ENCODE assay signal across 13 cellular contexts in genomic region chr2:68193774-68194372, GRCh38. TPM values are rescaled to one million over a fixed set of nuclear protein-coding genes. Genes with fewer than 3 reads are reported as not detected.
DNase-seq lines count a peak whose midpoint lies in the region; ATAC-seq, FAIRE-seq and TF ChIP-seq lines count a peak whose summit lies in the region.
"Had no signal": no experiment of that assay in that cellular context is flagged by ENCODE, and none has a peak within 500 bp of the region (broad histone marks: within the 10 kb centered on the region; RNA-seq: fewer than 3 reads in every experiment).

No MANE protein-coding gene starts in this region.

- peaks cover 10% of the 10 kb centered on the region for H3K4me1 ChIP-seq in HEK293 (ENCODE audit: control insufficient read depth, insufficient read depth, low read length)
- H3K4me1 ChIP-seq in K562 (replicated peaks in 1 of 2; ENCODE audit: control insufficient read depth in 2 of 2, insufficient read depth in 2 of 2, low read length in 2 of 2), result peaks cover 5 to 32% of the 10 kb centered on the region in 2 experiments
- peaks cover 7 to 8% of the 10 kb centered on the region in 2 donors for H3K4me1 ChIP-seq in kidney (ENCODE audit: control insufficient read depth in 1 of 2, insufficient read depth in 1 of 2, low read depth in 1 of 2, low read length in 2 of 2)

- H3K79me2 ChIP-seq in K562 (ENCODE audit: control insufficient read depth, insufficient read depth, low read length), result peaks cover 97% of the 10 kb centered on the region

- TF ChIP-seq EP300 in K562 (IDR thresholded peaks at IDR 0.05; ENCODE audit: low read length), result no peak

- TF ChIP-seq CTCF in HEK293 (tag by site-specific recombination; IDR thresholded peaks at IDR 0.05), result no peak
- no peak for TF ChIP-seq CTCF in K562 (IDR thresholded peaks at IDR 0.05 in 2 of 3, conservative IDR thresholded peaks at IDR 0.05 in 1 of 3; ENCODE audit: insufficient read depth in 2 of 3, low read depth in 1 of 3, low read length in 3 of 3)
- TF ChIP-seq CTCF in kidney (IDR thresholded peaks at IDR 0.05; ENCODE audit: borderline replicate concordance, extremely low read depth, insufficient read depth), result no peak

- BruUV-seq in K562 (replicated peaks; lab: Mats Ljungman, UMichigan), result no TSS peak

- intact Hi-C loops in K562 (cut with micrococcal nuclease), result no loop called here
- intact Hi-C loops in kidney (cut with DNase I), result no loop called here

- FAIRE-seq in K562 (lab: Jason Lieb, UNC), result no peak
- FAIRE-seq in kidney (lab: Jason Lieb, UNC), result peak; percentile 37

- H3K27me3 ChIP-seq in K562 (ENCODE audit: control insufficient read depth in 2 of 2, insufficient read depth in 2 of 2, low read length in 2 of 2), result no peaks in the 10 kb centered on the region
- H3K27me3 ChIP-seq: tibial nerve had no signal

- H3K27ac ChIP-seq in HEK293 (ENCODE audit: extremely low read depth, low read depth, low read length) (no peak overlapping the region), K562 (ENCODE audit: extremely low read depth, low read depth, low read length) (peak overlapping the region; percentile 64), kidney (ENCODE audit: low read depth in 2 of 2, low read length in 2 of 2) (no peak overlapping the region)
- H3K27ac ChIP-seq: WERI-Rb-1 had no signal

- no peak overlapping the region for H2AFZ ChIP-seq in K562 (ENCODE audit: low read depth, low read length)

- CTCF ChIA-PET in HEK293 (lab: Yijun Ruan, JAX), result interaction anchor here (0.8 to 7.0 kb wide), 6 partner anchors 9 to 98 kb away, joined by 3 to 57 read pairs (median 4); no protein-coding TSS in a partner anchor
- CTCF ChIA-PET in K562 (lab: Yijun Ruan, JAX; ENCODE audit: low intra/inter-chr PET ratio), result no interaction called here

- no peak for ATAC-seq in K562
- ATAC-seq in HG03432 (IDR thresholded peaks at IDR 0.05; ENCODE audit: unreplicated experiment), result no peak
- no peak for ATAC-seq in esophagus mucosa
- ATAC-seq: effector memory CD8-positive, alpha-beta T cell had no signal

- H3K4me2 ChIP-seq in K562 (ENCODE audit: insufficient read depth, low read length), result peak overlapping the region; percentile 38; the same call in 1 of the 2 replicates

- H3K9ac ChIP-seq in K562 (ENCODE audit: insufficient read depth in 1 of 2, low read depth in 2 of 2, low read length in 2 of 2), result peak overlapping the region in 1 of 2 experiments; percentile 1; a peak in 1 of 4 replicates
- no peak overlapping the region for H3K9ac ChIP-seq in kidney (ENCODE audit: low read length in 2 of 2)

- H3K9me3 ChIP-seq in HEK293 (ENCODE audit: control insufficient read depth, insufficient read depth, low read depth, low read length), result no peaks in the 10 kb centered on the region
- H3K9me3 ChIP-seq in K562 (replicated peaks; ENCODE audit: control insufficient read depth, insufficient read depth, low read depth, low read length), result no peaks in the 10 kb centered on the region
- H3K9me3 ChIP-seq in kidney (ENCODE audit: control insufficient read depth in 1 of 2, low read length in 2 of 2), result no peaks in the 10 kb centered on the region
- H3K9me3 ChIP-seq: tibial nerve had no signal

- no peaks in the 10 kb centered on the region for H3K36me3 ChIP-seq in HEK293 (ENCODE audit: control insufficient read depth in 2 of 2, insufficient read depth in 1 of 2, low read length in 2 of 2)
- peaks cover 5% of the 10 kb centered on the region for H3K36me3 ChIP-seq in K562 (ENCODE audit: control insufficient read depth, insufficient read depth, low read length)
- no peaks in the 10 kb centered on the region for H3K36me3 ChIP-seq in kidney (ENCODE audit: control insufficient read depth in 1 of 2, insufficient read depth in 2 of 2, low read length in 2 of 2)
- H3K36me3 ChIP-seq: tibial nerve, WERI-Rb-1 had no signal

- in situ Hi-C loops in ACHN (cut with HindIII; ENCODE audit: low pct_ligation_motif_present, low pct_unique_long_range_greater_than_20kb, low sequenced_read_pairs), result no loop called here
- in situ Hi-C loops in K562 (cut with MboI), result no loop called here

- no peak overlapping the region for H3K4me3 ChIP-seq in HEK293 (ENCODE audit: low read depth, low read length)
- H3K4me3 ChIP-seq in K562, result no peak overlapping the region
- H3K4me3 ChIP-seq in kidney (ENCODE audit: low read length in 2 of 2), result no peak overlapping the region
- H3K4me3 ChIP-seq: tibial nerve had no signal

- DNase-seq in ACHN (peak; percentile 39), K562 (ENCODE audit: extremely low read depth in 1 of 4, low spot score in 3 of 4) (peak in 1 of 4 experiments; percentile 16), kidney (no peak), T-helper 2 cell (no peak), NCI-H187 treated with DMSO at 0.1 percent for 48 hours (lab: John Stamatoyannopoulos, UW) (no peak)
- DNase-seq: effector memory CD8-positive, alpha-beta T cell; islet precursor cell; NCI-H1694; WERI-Rb-1 had no signal

- TF ChIP-seq RAD21 in K562 (CRISPR knock-in tag; conservative IDR thresholded peaks at IDR 0.05 in 1 of 2, IDR thresholded peaks at IDR 0.05 in 1 of 2), result no peak

- WGBS in K562 (ENCODE audit: insufficient coverage, low coverage, missing lambda C conversion rate), result 60% methylated on average over 4 of the region's 4 CpGs

- TF ChIP-seq POLR2A in K562 (conservative IDR thresholded peaks at IDR 0.05), result no peak

- POLR2A ChIA-PET in HEK293 (lab: Yijun Ruan, JAX), result no interaction called here
- POLR2A ChIA-PET in K562 (lab: Yijun Ruan, JAX), result interaction anchor here (0.6 kb wide), 1 partner anchor 236 kb away, joined by 3 read pairs; no protein-coding TSS in a partner anchor

- H3K9me1 ChIP-seq in K562 (ENCODE audit: control insufficient read depth, insufficient read depth, low read length), result no peaks in the 10 kb centered on the region

- no peaks in the 10 kb centered on the region for H4K20me1 ChIP-seq in K562 (replicated peaks; ENCODE audit: control insufficient read depth, insufficient read depth, low read length)

TF ChIP-seq in K562, 482 proteins besides CTCF, POLR2A, EP300 and RAD21 (continues in another document):
- TF ChIP-seq ZNF3 (CRISPR knock-in tag; IDR thresholded peaks at IDR 0.05), result no peak
- TF ChIP-seq ELF2 (CRISPR knock-in tag; IDR thresholded peaks at IDR 0.05), result no peak
- no peak for TF ChIP-seq ADNP (tag; IDR thresholded peaks at IDR 0.05)
- 0 out of 2 replicates have a peak, but pooled peaks have one; percentile 11 for TF ChIP-seq JUND (IDR thresholded peaks at IDR 0.05; ENCODE audit: borderline replicate concordance, low read depth, low read length)
- no peak for TF ChIP-seq JUND (tag; IDR thresholded peaks at IDR 0.05; ENCODE audit: borderline replicate concordance, low read depth, low read length)
- TF ChIP-seq HMG20B (CRISPR knock-in tag; IDR thresholded peaks at IDR 0.05), result no peak
- no peak for TF ChIP-seq ZNF586 (CRISPR knock-in tag; conservative IDR thresholded peaks at IDR 0.05)
- peak; percentile 34; the same call in 1 of the 2 replicates for TF ChIP-seq POLR2H (tag; IDR thresholded peaks at IDR 0.05; ENCODE audit: low read depth)

RNA-seq across cellular contexts. Expression of gene PNO1, which starts 36.2 kb away (rescaled TPM):
- 7.1 and 12.9 TPM in 2 replicates for total RNA-seq in K562 (2011; cell fraction: chromatin; rRNA removed; ENCODE audit: low replicate concordance)
- 4.8 and 7.6 TPM in 2 replicates for total RNA-seq in K562 (2011; cell fraction: nucleolus; rRNA removed)
- 7.8 and 12.1 TPM in 2 replicates for total RNA-seq in K562 (2011; cell fraction: nucleoplasm; rRNA removed)
- total RNA-seq in K562 (2014; rRNA removed) (81.7 and 90.2 TPM in 2 replicates), K562 (2014; rRNA removed; fragmentation: Illumina TruSeq; extraction: Trizol) (41.1 and 43.8 TPM in 2 replicates), K562 (2015; rRNA removed; fragmentation: Illumina TruSeq; extraction: Trizol) (42.8 and 43.8 TPM in 2 replicates), K562 (2021) (32.5 and 33.3 TPM in 2 replicates), kidney (13.4 TPM), esophagus mucosa (10.8 TPM)
- polyA plus RNA-seq in K562 (2011; rRNA removed) (14.4 and 33.7 TPM in 2 replicates), K562 (2014; fragmentation: Illumina TruSeq; extraction: Trizol) (48.5 and 53.1 TPM in 2 replicates), K562 (2014; fragmentation: Nextera tagmentation; extraction: Ambion mirVana) (10 to 100 TPM; 11.8 to 18.6 TPM), K562 (2014; rRNA removed) (53.9 and 62.5 TPM in 2 replicates), kidney (ENCODE audit: insufficient read depth, low read depth, low replicate concordance) (11.3 TPM)
- polyA plus RNA-seq in K562 (2011; cell fraction: cytosol; rRNA removed), result 10.8 and 16.5 TPM in 2 replicates
- polyA plus RNA-seq in K562 (2011; cell fraction: nucleus; rRNA removed), result 4.6 and 6.9 TPM in 2 replicates
- 19.4 and 32.3 TPM in 2 replicates for polyA plus RNA-seq in K562 (2012)
- polyA minus RNA-seq in K562 (2011; rRNA and poly(A)+ RNA removed), result 7.1 and 14.0 TPM in 2 replicates
- 3.2 and 9.5 TPM in 2 replicates for polyA minus RNA-seq in K562 (2011; cell fraction: cytosol; rRNA and poly(A)+ RNA removed)
- polyA minus RNA-seq in K562 (2011; cell fraction: nucleus; rRNA and poly(A)+ RNA removed), result 2.4 and 2.8 TPM in 2 replicates

RNA-seq across cellular contexts. Expression of gene PPP3R1, which starts 58.5 kb away (rescaled TPM):
- 5.5 and 20.3 TPM in 2 replicates for total RNA-seq in K562 (2011; cell fraction: chromatin; rRNA removed; ENCODE audit: low replicate concordance)
- 4.0 and 5.4 TPM in 2 replicates for total RNA-seq in K562 (2011; cell fraction: nucleolus; rRNA removed)
- total RNA-seq in K562 (2011; cell fraction: nucleoplasm; rRNA removed), result 16.5 and 35.3 TPM in 2 replicates
- total RNA-seq in K562 (2014; rRNA removed) (10.5 and 12.5 TPM in 2 replicates), K562 (2014; rRNA removed; fragmentation: Illumina TruSeq; extraction: Trizol) (38.1 and 44.4 TPM in 2 replicates), K562 (2015; rRNA removed; fragmentation: Illumina TruSeq; extraction: Trizol) (29.3 and 30.0 TPM in 2 replicates), K562 (2021) (69.5 and 70.0 TPM in 2 replicates), kidney (50.8 TPM), esophagus mucosa (40.8 TPM)
- polyA plus RNA-seq in K562 (2011; rRNA removed) (6.9 and 22.2 TPM in 2 replicates), K562 (2014; fragmentation: Illumina TruSeq; extraction: Trizol) (44.2 and 48.8 TPM in 2 replicates), K562 (2014; fragmentation: Nextera tagmentation; extraction: Ambion mirVana) (10 to 100 TPM in 1 of 2 experiments, 1 to 10 TPM in 1; 3.7 to 12.3 TPM), K562 (2014; rRNA removed) (23.2 and 24.8 TPM in 2 replicates), kidney (ENCODE audit: insufficient read depth, low read depth, low replicate concordance) (18.3 TPM)
- 4.3 and 6.2 TPM in 2 replicates for polyA plus RNA-seq in K562 (2011; cell fraction: cytosol; rRNA removed)
- 4.3 and 5.0 TPM in 2 replicates for polyA plus RNA-seq in K562 (2011; cell fraction: nucleus; rRNA removed)
- 39.5 and 45.7 TPM in 2 replicates for polyA plus RNA-seq in K562 (2012)
- polyA minus RNA-seq in K562 (2011; rRNA and poly(A)+ RNA removed), result 18.4 and 33.2 TPM in 2 replicates
- 16.5 and 25.1 TPM in 2 replicates for polyA minus RNA-seq in K562 (2011; cell fraction: cytosol; rRNA and poly(A)+ RNA removed)
- polyA minus RNA-seq in K562 (2011; cell fraction: nucleus; rRNA and poly(A)+ RNA removed), result 5.4 and 6.0 TPM in 2 replicates
